ENCODE assay signal across 9 cellular contexts in genomic region chr7:22109761-22110160, GRCh38.
DNase-seq lines count a peak whose midpoint lies in the region; ATAC-seq, FAIRE-seq and TF ChIP-seq lines count a peak whose summit lies in the region.
"Had no signal": no experiment of that assay in that cellular context is flagged by ENCODE, and none has a peak within 500 bp of the region (broad histone marks: within the 10 kb centered on the region; RNA-seq: fewer than 3 reads in every experiment).

No MANE protein-coding gene starts in this region.

- TF ChIP-seq POLR2A in sigmoid colon (IDR thresholded peaks at IDR 0.05), result no peak

- H3K27me3 ChIP-seq in lower lobe of right lung (ENCODE audit: low read depth) (no peaks in the 10 kb centered on the region), sigmoid colon (no peaks in the 10 kb centered on the region)
- H3K27me3 ChIP-seq: gastrocnemius medialis had no signal

- TF ChIP-seq CTCF in lower lobe of right lung (IDR thresholded peaks at IDR 0.05) (no peak), sigmoid colon (IDR thresholded peaks at IDR 0.05) (no peak)

- H3K27ac ChIP-seq in lower lobe of right lung, result no peak overlapping the region
- H3K27ac ChIP-seq in sigmoid colon, result no peak overlapping the region
- H3K27ac ChIP-seq: gastrocnemius medialis had no signal

- H3K4me1 ChIP-seq in lower lobe of right lung, result peaks cover 10% of the 10 kb centered on the region
- H3K4me1 ChIP-seq in sigmoid colon, result peaks cover 0 to 9% (median 0%) of the 10 kb centered on the region in 4 donors
- H3K4me1 ChIP-seq: gastrocnemius medialis had no signal

- no peak overlapping the region for H3K4me3 ChIP-seq in lower lobe of right lung
- H3K4me3 ChIP-seq in sigmoid colon, result no peak overlapping the region
- H3K4me3 ChIP-seq: gastrocnemius medialis had no signal

- no peak for FAIRE-seq in HTR-8/SVneo (lab: Jason Lieb, UNC)

- WGBS in sigmoid colon, 2 donors, result 64 to 76% methylated on average over 7 of the region's 7 CpGs

- TF ChIP-seq EP300 in sigmoid colon (IDR thresholded peaks at IDR 0.05), result no peak

- H3K36me3 ChIP-seq in lower lobe of right lung (no peaks in the 10 kb centered on the region), sigmoid colon (no peaks in the 10 kb centered on the region)
- H3K36me3 ChIP-seq: gastrocnemius medialis had no signal

- ATAC-seq in lower lobe of right lung (peak; percentile 65 to 75), GM19463 (IDR thresholded peaks at IDR 0.05; ENCODE audit: unreplicated experiment) (no peak), GM18873 (IDR thresholded peaks at IDR 0.05; ENCODE audit: low FRiP score, unreplicated experiment) (no peak)

- H3K9me3 ChIP-seq in lower lobe of right lung (no peaks in the 10 kb centered on the region), sigmoid colon (no peaks in the 10 kb centered on the region)
- H3K9me3 ChIP-seq: gastrocnemius medialis had no signal

- intact Hi-C loops in lower lobe of right lung (cut with DNase I) (loop anchor here (5.0 kb wide), 2 partner anchors 183 to 378 kb away; no protein-coding TSS in a partner anchor), sigmoid colon (cut with DNase I) (loop anchor here (1.0 to 10.0 kb wide), 3 partner anchors 145 to 380 kb away; no protein-coding TSS in a partner anchor)

- peak; percentile 64 for DNase-seq in Daoy (ENCODE audit: low read depth)
- DNase-seq in HTR-8/SVneo (ENCODE audit: insufficient read length, low spot score), result peak; percentile 10
- peak; percentile 42 for DNase-seq in astrocyte of the hippocampus (ENCODE audit: low read depth, low spot score)
- DNase-seq in lower lobe of right lung, result peak; percentile 56
- DNase-seq in effector CD4-positive, alpha-beta T cell, result no peak
- DNase-seq in sigmoid colon, result no peak

Comparison
In these comparisons a context has a peak if more than half of its experiments do, and no peak if none do; other contexts are left out.
1. DNase-seq: peak in Daoy (single experiment), HTR-8/SVneo (single experiment), astrocyte of the hippocampus (single experiment) and lower lobe of right lung (single experiment); none in effector CD4-positive, alpha-beta T cell (single experiment) and sigmoid colon (single experiment).
2. ATAC-seq: peak in lower lobe of right lung (2 of 2); none in GM19463 (single experiment) and GM18873 (single experiment).